Comparison of ENCODE assay signal across 18 cellular contexts in the genomic region with DNA sequence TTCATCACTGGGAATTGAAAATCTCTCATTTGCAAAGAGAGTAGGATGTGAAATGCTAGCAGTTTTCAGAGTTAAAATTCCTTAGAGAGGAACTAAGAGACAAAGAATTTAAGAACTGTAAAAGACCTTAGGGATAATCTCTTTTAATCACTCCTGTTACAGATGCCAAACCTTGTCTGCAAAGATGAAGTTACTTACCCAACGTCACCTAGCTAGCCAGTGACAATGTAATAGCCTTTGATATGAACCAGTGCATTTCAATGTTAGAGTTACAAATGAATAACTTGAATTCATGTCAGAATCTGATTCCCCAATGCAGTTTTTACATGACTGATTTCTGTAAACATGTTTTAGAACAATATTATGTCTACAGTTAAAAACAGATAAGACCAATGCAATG.
DNase-seq lines count a peak whose midpoint lies in the region; ATAC-seq and TF ChIP-seq lines count a peak whose summit lies in the region.
"Had no signal": no experiment of that assay in that cellular context is flagged by ENCODE, and none has a peak within 500 bp of the region (broad histone marks: within the 10 kb centered on the region; RNA-seq: fewer than 3 reads in every experiment).

No MANE protein-coding gene starts in this region.

- H3K36me3 ChIP-seq in A673 (ENCODE audit: insufficient read depth, low read length, poor library complexity, severe bottlenecking) (no peaks in the 10 kb centered on the region), neuron (ENCODE audit: insufficient read depth, low read length) (no peaks in the 10 kb centered on the region), smooth muscle cell (ENCODE audit: low read depth) (no peaks in the 10 kb centered on the region)

- POLR2A ChIA-PET in A673 (lab: Charles Lee; ENCODE audit: low non-redundant PET) = no interaction called here

- WGBS in smooth muscle cell (ENCODE audit: low lambda C conversion rate) = 18% methylated on average over 1 of the region's 1 CpG

- ATAC-seq in GM19397 (IDR thresholded peaks at IDR 0.05; ENCODE audit: unreplicated experiment) = no peak
- ATAC-seq: A549, GM12878 had no signal

- H3K27me3 ChIP-seq in A673 (replicated peaks; ENCODE audit: insufficient read depth, low read depth, low read length, poor library complexity) (no peaks in the 10 kb centered on the region), neuron (ENCODE audit: insufficient read depth, low read length) (no peaks in the 10 kb centered on the region), smooth muscle cell (ENCODE audit: low read depth) (no peaks in the 10 kb centered on the region)

- CTCF ChIA-PET in A673 (lab: Charles Lee) = no interaction called here

- DNase-seq in A673 (ENCODE audit: low spot score) (peak; percentile 33), NCI-H82 (lab: John Stamatoyannopoulos, UW) (peak; percentile 61), smooth muscle cell (lab: John Stamatoyannopoulos, UW; ENCODE audit: unreplicated experiment) (no peak), SIG-M5 (lab: John Stamatoyannopoulos, UW) (no peak), GM03348 (ENCODE audit: low spot score) (no peak)
- DNase-seq: 8988T; C1 segment of cervical spinal cord; Calu3; CD4-positive, alpha-beta memory T cell; COR-L47; DMS53; DMS79 treated with DMSO at 0.1 percent for 48 hours; H7; HCEC 1CT had no signal

- H3K27ac ChIP-seq in A673 (ENCODE audit: low read depth, low read length, poor library complexity, severe bottlenecking) (peak overlapping the region; percentile 32), smooth muscle cell (ENCODE audit: low read depth) (no peak overlapping the region)
- H3K27ac ChIP-seq: A549 had no signal

- H4K20me1 ChIP-seq in smooth muscle cell (ENCODE audit: low read depth) = no peaks in the 10 kb centered on the region

- no peak for TF ChIP-seq CTCF in A673 (conservative IDR thresholded peaks at IDR 0.05; ENCODE audit: low read depth, low read length)
- no peak for TF ChIP-seq CTCF in smooth muscle cell (IDR thresholded peaks at IDR 0.05; ENCODE audit: borderline replicate concordance, insufficient read depth, poor library complexity, severe bottlenecking)

- no peak overlapping the region for H3K9ac ChIP-seq in smooth muscle cell (ENCODE audit: low read depth)

- H3F3A ChIP-seq in smooth muscle cell (ENCODE audit: low read depth) = no peaks in the 10 kb centered on the region

- no TSS peak for BruUV-seq in A673 (replicated peaks; lab: Mats Ljungman, UMichigan)

- H3K79me2 ChIP-seq in smooth muscle cell (ENCODE audit: low read depth) = no peaks in the 10 kb centered on the region

- H3K4me3 ChIP-seq in A673 (ENCODE audit: low read depth, low read length, poor library complexity, severe bottlenecking) (no peak overlapping the region), neuron (ENCODE audit: low read length) (no peak overlapping the region), smooth muscle cell (no peak overlapping the region)
- H3K4me3 ChIP-seq: A549, GM12878 had no signal

- H3K4me1 ChIP-seq in A673 (ENCODE audit: insufficient read depth, low read length, poor library complexity, severe bottlenecking) (peaks cover 28% of the 10 kb centered on the region), neuron (ENCODE audit: insufficient read depth, low read length) (no peaks in the 10 kb centered on the region), smooth muscle cell (ENCODE audit: low read depth) (no peaks in the 10 kb centered on the region)
- H3K4me1 ChIP-seq: A549 had no signal

- intact Hi-C loops in A673 (cut with micrococcal nuclease; ENCODE audit: unreplicated experiment) = no loop called here

- H2AFZ ChIP-seq in neuron (ENCODE audit: low read depth, low read length) (peak overlapping the region; percentile 35), smooth muscle cell (ENCODE audit: low read depth) (peak overlapping the region; percentile 9)

- no peak overlapping the region for H3K4me2 ChIP-seq in smooth muscle cell
- H3K4me2 ChIP-seq: A549 had no signal

- H3K9me3 ChIP-seq in A673 (ENCODE audit: low read depth, low read length, poor library complexity, severe bottlenecking) = peaks cover 10% of the 10 kb centered on the region
- H3K9me3 ChIP-seq in neuron (ENCODE audit: low read length) = no peaks in the 10 kb centered on the region
- no peaks in the 10 kb centered on the region for H3K9me3 ChIP-seq in smooth muscle cell (replicated peaks; ENCODE audit: low read depth)
- H3K9me3 ChIP-seq: A549 had no signal

Comparison
In these comparisons a context has a peak if more than half of its experiments do, and no peak if none do; other contexts are left out.
1. DNase-seq: peak in A673 (single experiment) and NCI-H82 (single experiment); none in smooth muscle cell (single experiment), SIG-M5 (single experiment) and GM03348 (single experiment).